ENCODE assay signal across 17 cellular contexts in the genomic region with DNA sequence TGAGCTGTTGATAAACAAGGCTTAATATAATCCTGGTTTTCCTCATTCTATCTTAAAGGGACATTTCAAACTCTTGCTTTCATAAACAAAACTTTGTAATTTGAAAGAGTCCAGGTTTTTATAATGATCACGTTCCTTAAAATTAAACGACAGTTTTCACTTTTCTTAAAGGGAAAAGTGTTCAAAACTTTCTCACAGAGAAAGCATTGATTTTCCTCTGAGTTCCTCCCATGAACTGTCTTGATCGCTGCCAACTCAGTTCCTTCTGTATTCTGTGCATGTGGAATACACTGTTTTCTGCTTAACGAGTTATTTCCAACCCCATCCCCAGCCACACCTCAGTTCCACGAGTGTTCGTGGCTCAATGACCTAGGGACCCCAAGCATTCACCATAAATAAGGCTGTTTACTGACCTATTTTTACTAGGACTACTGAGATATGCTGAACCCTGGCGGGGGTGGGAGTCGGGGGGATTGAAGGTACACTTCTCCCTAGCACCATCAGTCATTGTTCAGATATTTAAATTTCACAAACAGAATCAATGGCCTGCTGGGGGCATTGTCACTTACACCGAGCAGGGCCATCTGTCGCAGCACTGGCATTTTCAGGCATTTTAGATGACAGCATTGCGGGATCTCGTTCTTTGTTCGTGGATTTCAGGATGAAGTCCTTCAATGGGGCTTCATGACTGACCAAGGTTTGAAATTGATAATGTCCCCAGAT. TPM values are rescaled to one million over a fixed set of nuclear protein-coding genes. Genes with fewer than 3 reads are reported as not detected.
DNase-seq lines count a peak whose midpoint lies in the region; ATAC-seq, FAIRE-seq and TF ChIP-seq lines count a peak whose summit lies in the region.
"Had no signal": no experiment of that assay in that cellular context is flagged by ENCODE, and none has a peak within 500 bp of the region (broad histone marks: within the 10 kb centered on the region; RNA-seq: fewer than 3 reads in every experiment).

No MANE protein-coding gene starts in this region.

- no peaks in the 10 kb centered on the region for H3K36me3 Mint-ChIP-seq in neural crest cell (ENCODE audit: low read depth)

- ATAC-seq in GM18907 (IDR thresholded peaks at IDR 0.05; ENCODE audit: unreplicated experiment), result no peak
- ATAC-seq: A549, GM12878 had no signal

- peaks cover 7% of the 10 kb centered on the region for H3K27me3 Mint-ChIP-seq in neural crest cell (ENCODE audit: low read depth)

- DNase-seq in D721Med (ENCODE audit: insufficient read length, low spot score), result no peak
- peak; percentile 14 for DNase-seq in NCI-H2171 (lab: John Stamatoyannopoulos, UW)
- DNase-seq in cerebellar cortex (ENCODE audit: low spot score), result peak; percentile 58
- DNase-seq in neural crest cell (ENCODE audit: low read depth, low spot score), result no peak
- DNase-seq in amygdala (lab: John Stamatoyannopoulos, UW), result no peak
- no peak for DNase-seq in NCI-H446 (lab: John Stamatoyannopoulos, UW)
- DNase-seq: DMS 273 treated with DMSO at 0.1 percent for 48 hours, GDM1, NCI-H1436 treated with DMSO at 0.1 percent for 48 hours, NCI-H2081 treated with DMSO at 0.1 percent for 48 hours, NCI-H226 had no signal

- H3K27ac Mint-ChIP-seq in neural crest cell (ENCODE audit: unreplicated experiment), result peak overlapping the region; percentile 96

- H3K4me3 Mint-ChIP-seq in neural crest cell, result peak overlapping the region; percentile 40

- FAIRE-seq in D721Med (lab: Jason Lieb, UNC), result peak; percentile 84
- FAIRE-seq: A549, GM12878, H54, HTR-8/SVneo had no signal

- H3K9me3 Mint-ChIP-seq in neural crest cell, result peaks cover 4% of the 10 kb centered on the region

- peaks cover 12% of the 10 kb centered on the region for H3K4me1 Mint-ChIP-seq in neural crest cell

- no peak for TF ChIP-seq CTCF in D721Med (IDR thresholded peaks at IDR 0.05; ENCODE audit: insufficient read depth, missing control alignments)
- TF ChIP-seq CTCF in neural crest cell (conservative IDR thresholded peaks at IDR 0.05), result no peak

RNA-seq across cellular contexts. Expression of gene C7orf33, which starts 2.2 kb away (rescaled TPM):
- not detected in 2 replicates for total RNA-seq in neural crest cell
- total RNA-seq: GM12878, LHCN-M2 had no signal

Comparison
In these comparisons a context has a peak if more than half of its experiments do, and no peak if none do; other contexts are left out.
1. DNase-seq: peak in NCI-H2171 (single experiment) and cerebellar cortex (single experiment); none in D721Med (single experiment), neural crest cell (single experiment), amygdala (0 of 56) and NCI-H446 (0 of 2).